In genomic region chr6:108559884-108560462, GRCh38 we compare ENCODE assay signal across 8 cellular contexts. TPM values are rescaled to one million over a fixed set of nuclear protein-coding genes. Genes with fewer than 3 reads are reported as not detected.
DNase-seq lines count a peak whose midpoint lies in the region; FAIRE-seq and TF ChIP-seq lines count a peak whose summit lies in the region.

No MANE protein-coding gene starts in this region.

- DNase-seq in HEK293T (ENCODE audit: extremely low spot score) (peak; percentile 60), NCI-H345 treated with DMSO at 0.1 percent for 48 hours (lab: John Stamatoyannopoulos, UW; ENCODE audit: unreplicated experiment) (peak; percentile 52), frontal cortex (ENCODE audit: low spot score in 2 of 2) (peak; percentile 17 to 51), HTR-8/SVneo (ENCODE audit: insufficient read length, low spot score) (no peak)
- no peak for DNase-seq in activated CD4-positive, alpha-beta T cell treated with anti-CD3 and anti-CD28 coated beads for 4 hours

- no peak for TF ChIP-seq CTCF in neutrophil (IDR thresholded peaks at IDR 0.05)

- peak overlapping the region; percentile 68 for H3K27ac Mint-ChIP-seq in activated naive CD8-positive, alpha-beta T cell

- FAIRE-seq in frontal cortex (lab: Jason Lieb, UNC) (no peak), HTR-8/SVneo (lab: Jason Lieb, UNC) (no peak)

- POLR2A ChIA-PET in HEK293T (lab: Yijun Ruan, JAX): interaction anchor here (0.9 to 3.0 kb wide), 15 partner anchors 10 to 535 kb away, joined by 3 to 11 read pairs (median 4); partner anchors contain the start of genes CEP57L1 and SESN1

- H3K36me3 ChIP-seq in ES-I3 (ENCODE audit: insufficient read depth, low read length): no peaks in the 10 kb centered on the region
- no peaks in the 10 kb centered on the region for H3K36me3 ChIP-seq in neutrophil

- H3K4me1 Mint-ChIP-seq in activated naive CD8-positive, alpha-beta T cell (ENCODE audit: low read depth): peaks cover 32% of the 10 kb centered on the region

- H3K9me3 ChIP-seq in ES-I3 (ENCODE audit: control insufficient read depth, insufficient read depth, low read length) (no peaks in the 10 kb centered on the region), neutrophil (no peaks in the 10 kb centered on the region)

- no peaks in the 10 kb centered on the region for H3K27me3 Mint-ChIP-seq in activated naive CD8-positive, alpha-beta T cell

- H3K27me3 ChIP-seq in neutrophil: peaks cover 10% of the 10 kb centered on the region

- H3K9ac ChIP-seq in ES-I3 (ENCODE audit: low read depth, low read length): peak overlapping the region; percentile 72; the same call in 1 of the 2 replicates

- H3K27ac ChIP-seq in neutrophil: peak overlapping the region; percentile 99

- CTCF ChIA-PET in HEK293T (lab: Yijun Ruan, JAX): interaction anchor here (0.6 to 1.4 kb wide), 2 partner anchors 288 to 1288 kb away, joined by 3 to 8 read pairs; partner anchors contain the start of gene ARMC2

- no peaks in the 10 kb centered on the region for H3K36me3 Mint-ChIP-seq in activated naive CD8-positive, alpha-beta T cell

- peak overlapping the region; percentile 81 to 91 for H3K4me3 ChIP-seq in neutrophil (ENCODE audit: low read depth in 1 of 2, low read length in 1 of 2)

- H3K4me3 Mint-ChIP-seq in activated naive CD8-positive, alpha-beta T cell: peak overlapping the region; percentile 87

- no peaks in the 10 kb centered on the region for H3K9me3 Mint-ChIP-seq in activated naive CD8-positive, alpha-beta T cell (ENCODE audit: low read depth)

- peaks cover 11% of the 10 kb centered on the region for H3K4me1 ChIP-seq in ES-I3 (ENCODE audit: insufficient read depth, low read length)
- peaks cover 29 to 36% of the 10 kb centered on the region in 2 experiments for H3K4me1 ChIP-seq in neutrophil (ENCODE audit: control insufficient read depth in 1 of 2, insufficient read depth in 1 of 2, low read depth in 1 of 2, low read length in 1 of 2)

TF ChIP-seq in HEK293T, 16 proteins besides CTCF, POLR2A, EP300 and RAD21:
- TF ChIP-seq NFRKB (IDR thresholded peaks at IDR 0.05) (no peak), LEF1 (IDR thresholded peaks at IDR 0.05; ENCODE audit: borderline replicate concordance) (no peak), ARNT (IDR thresholded peaks at IDR 0.05) (no peak), ELF4 (IDR thresholded peaks at IDR 0.05) (no peak), HDGF (IDR thresholded peaks at IDR 0.05; ENCODE audit: borderline replicate concordance) (no peak), FOXA1 (IDR thresholded peaks at IDR 0.05) (no peak), ZNF384 (IDR thresholded peaks at IDR 0.05) (no peak), SUZ12 (IDR thresholded peaks at IDR 0.05) (no peak), SP1 (IDR thresholded peaks at IDR 0.05) (no peak), BHLHE40 (IDR thresholded peaks at IDR 0.05; ENCODE audit: borderline replicate concordance) (no peak), CTBP1 (IDR thresholded peaks at IDR 0.05; ENCODE audit: borderline replicate concordance) (peak; percentile 55; the same call in 1 of the 2 replicates), TARDBP (IDR thresholded peaks at IDR 0.05) (peak; percentile 64; the same call in 1 of the 2 replicates), FOXM1 (IDR thresholded peaks at IDR 0.05; ENCODE audit: borderline replicate concordance) (peak; percentile 9; the same call in 1 of the 2 replicates), L3MBTL2 (conservative IDR thresholded peaks at IDR 0.05) (peak; percentile 77), FOXK2 (IDR thresholded peaks at IDR 0.05) (no peak), PKNOX1 (IDR thresholded peaks at IDR 0.05) (peak; percentile 95)

RNA-seq across cellular contexts. Expression of gene FOXO3, which starts 0.7 kb away (rescaled TPM):
- 40.4 TPM for total RNA-seq in frontal cortex

Comparison
In these comparisons a context has a peak if more than half of its experiments do, and no peak if none do; other contexts are left out.
1. DNase-seq: peak in HEK293T (single experiment), NCI-H345 treated with DMSO at 0.1 percent for 48 hours (single experiment) and frontal cortex (2 of 2); none in HTR-8/SVneo (single experiment) and activated CD4-positive, alpha-beta T cell treated with anti-CD3 and anti-CD28 coated beads for 4 hours (0 of 2).